Comparison of ENCODE assay signal across 2 cellular contexts in the genomic region with DNA sequence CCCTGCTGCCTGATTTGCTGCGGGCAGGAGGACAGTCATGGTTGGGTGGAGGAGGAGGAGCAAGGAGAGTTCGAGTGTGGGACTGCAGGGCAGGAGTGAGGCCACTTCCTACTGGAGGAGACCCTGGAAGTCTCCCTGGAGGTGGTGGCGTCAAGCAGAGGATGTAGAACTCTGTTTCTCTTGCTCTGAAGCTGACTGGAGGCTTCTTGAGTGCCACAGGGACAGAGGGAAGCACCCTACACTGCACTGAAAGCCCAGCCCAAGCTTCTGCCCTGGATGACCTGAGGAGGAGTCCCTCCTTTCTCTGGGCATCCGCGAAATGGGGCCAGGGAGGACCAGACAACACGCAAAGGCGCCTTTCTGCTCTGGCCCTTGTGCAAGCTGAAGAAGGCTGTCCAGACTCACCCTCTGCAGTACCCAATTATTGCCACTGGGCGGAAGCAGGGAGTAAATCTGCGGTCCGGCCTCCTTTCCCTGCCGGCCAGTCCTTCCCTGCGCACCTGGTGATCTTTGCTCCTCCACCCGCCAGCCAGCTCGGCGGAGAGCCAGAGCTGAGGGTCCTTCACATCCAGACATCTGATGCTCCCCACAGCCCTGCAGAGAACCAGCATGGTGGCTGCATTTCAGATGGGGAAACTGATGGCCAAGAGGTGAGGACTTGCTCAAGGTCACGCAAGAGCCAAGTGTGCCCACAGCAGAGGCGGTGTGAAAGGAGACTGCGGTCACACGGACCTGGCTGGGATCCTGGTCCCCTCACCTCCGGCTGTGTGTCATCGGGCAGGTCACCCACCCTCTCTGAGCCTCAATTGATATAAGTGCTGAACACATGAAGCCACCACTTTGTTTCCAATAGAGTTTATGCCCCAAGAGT.
TF ChIP-seq lines count a peak whose summit lies in the region.

No MANE protein-coding gene starts in this region.

TF ChIP-seq in SK-N-SH, 30 proteins besides CTCF, POLR2A, EP300 and RAD21 (continued from another document):
- TF ChIP-seq ZBTB33 (IDR thresholded peaks at IDR 0.05; ENCODE audit: borderline replicate concordance, low read depth) (no peak), TAF1 (IDR thresholded peaks at IDR 0.05; ENCODE audit: borderline replicate concordance, low read depth, low read length) (no peak), MEF2A (IDR thresholded peaks at IDR 0.05; ENCODE audit: borderline replicate concordance, low read depth) (no peak), SMC3 (IDR thresholded peaks at IDR 0.05; ENCODE audit: low read depth, low read length) (peak; percentile 64), REST (IDR thresholded peaks at IDR 0.05; ENCODE audit: low read depth, low read length) (no peak), SIN3A (IDR thresholded peaks at IDR 0.05; ENCODE audit: borderline replicate concordance, low read depth, low read length) (no peak)
- TF ChIP-seq, protein P1, sequence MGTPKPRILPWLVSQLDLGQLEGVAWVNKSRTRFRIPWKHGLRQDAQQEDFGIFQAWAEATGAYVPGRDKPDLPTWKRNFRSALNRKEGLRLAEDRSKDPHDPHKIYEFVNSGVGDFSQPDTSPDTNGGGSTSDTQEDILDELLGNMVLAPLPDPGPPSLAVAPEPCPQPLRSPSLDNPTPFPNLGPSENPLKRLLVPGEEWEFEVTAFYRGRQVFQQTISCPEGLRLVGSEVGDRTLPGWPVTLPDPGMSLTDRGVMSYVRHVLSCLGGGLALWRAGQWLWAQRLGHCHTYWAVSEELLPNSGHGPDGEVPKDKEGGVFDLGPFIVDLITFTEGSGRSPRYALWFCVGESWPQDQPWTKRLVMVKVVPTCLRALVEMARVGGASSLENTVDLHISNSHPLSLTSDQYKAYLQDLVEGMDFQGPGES (IDR thresholded peaks at IDR 0.05; ENCODE audit: low read depth, low read length) = no peak
TF ChIP-seq in SK-N-SH: peak in this region for 2.

TF ChIP-seq in K562, 482 proteins besides CTCF, POLR2A, EP300 and RAD21 (continued from another document):
- TF ChIP-seq, protein P2, sequence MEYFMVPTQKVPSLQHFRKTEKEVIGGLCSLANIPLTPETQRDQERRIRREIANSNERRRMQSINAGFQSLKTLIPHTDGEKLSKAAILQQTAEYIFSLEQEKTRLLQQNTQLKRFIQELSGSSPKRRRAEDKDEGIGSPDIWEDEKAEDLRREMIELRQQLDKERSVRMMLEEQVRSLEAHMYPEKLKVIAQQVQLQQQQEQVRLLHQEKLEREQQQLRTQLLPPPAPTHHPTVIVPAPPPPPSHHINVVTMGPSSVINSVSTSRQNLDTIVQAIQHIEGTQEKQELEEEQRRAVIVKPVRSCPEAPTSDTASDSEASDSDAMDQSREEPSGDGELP (CRISPR knock-in tag; IDR thresholded peaks at IDR 0.05; ENCODE audit: borderline replicate concordance) = 0 out of 2 replicates have a peak, but pooled peaks have one; percentile 17
- TF ChIP-seq YY1 (IDR thresholded peaks at IDR 0.05; ENCODE audit: borderline replicate concordance in 1 of 3, control insufficient read depth in 1 of 3, extremely low read depth in 1 of 3, insufficient read depth in 3 of 3, insufficient read length in 1 of 3, insufficient replicate concordance in 2 of 3, low read depth in 1 of 3, low read length in 2 of 3) (no peak), SMC3 (conservative IDR thresholded peaks at IDR 0.05; ENCODE audit: insufficient read depth, low read depth, low read length) (peak; percentile 62; the same call in 1 of the 2 replicates), RBM25 (IDR thresholded peaks at IDR 0.05; ENCODE audit: low read depth, low read length, severe bottlenecking) (peak; percentile 60), ESRRA (IDR thresholded peaks at IDR 0.05; ENCODE audit: borderline replicate concordance, low read depth) (peak; percentile 37; the same call in 1 of the 2 replicates), TEAD1 (CRISPR knock-in tag; IDR thresholded peaks at IDR 0.05) (no peak), RB1 (IDR thresholded peaks at IDR 0.05; ENCODE audit: low read depth) (0 out of 2 replicates have a peak, but pooled peaks have one; percentile 43), SMARCA5 (IDR thresholded peaks at IDR 0.05) (peak; percentile 24; the same call in 1 of the 2 replicates), HDAC6 (IDR thresholded peaks at IDR 0.05; ENCODE audit: low read depth, low read length) (no peak), DNMT1 (IDR thresholded peaks at IDR 0.05) (no peak), CBFB (CRISPR knock-in tag; IDR thresholded peaks at IDR 0.05) (peak; percentile 24; the same call in 1 of the 2 replicates), ZNF316 (IDR thresholded peaks at IDR 0.05) (no peak), KDM4B (IDR thresholded peaks at IDR 0.05; ENCODE audit: borderline replicate concordance in 2 of 2, low read depth in 1 of 2) (no peak)
